14 cellular contexts compared by ENCODE assay signal in the genomic region with DNA sequence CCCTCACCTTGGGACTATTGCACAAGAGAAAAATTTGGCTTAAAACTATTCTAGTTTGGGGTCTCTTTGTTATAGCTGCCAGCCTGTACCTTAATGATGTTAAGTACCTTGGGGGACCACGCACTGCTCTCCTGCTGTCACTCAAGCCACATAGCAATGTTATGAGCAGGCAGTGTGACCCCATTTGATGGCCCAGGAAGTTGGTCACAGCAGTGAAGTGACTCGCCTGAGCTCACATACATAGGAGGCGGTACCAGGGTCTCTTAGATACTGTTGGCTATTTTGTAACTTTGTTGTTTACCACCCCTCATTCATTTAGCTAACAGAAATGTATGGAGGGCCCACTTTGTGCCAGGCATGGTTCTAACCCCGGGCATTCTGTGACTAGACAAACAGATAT. TPM values are rescaled to one million over a fixed set of nuclear protein-coding genes. Genes with fewer than 3 reads are reported as not detected.
DNase-seq lines count a peak whose midpoint lies in the region; ATAC-seq and TF ChIP-seq lines count a peak whose summit lies in the region.
"Had no signal": no experiment of that assay in that cellular context is flagged by ENCODE, and none has a peak within 500 bp of the region (broad histone marks: within the 10 kb centered on the region; RNA-seq: fewer than 3 reads in every experiment).

No MANE protein-coding gene starts in this region.

- no peaks in the 10 kb centered on the region for H3K36me3 ChIP-seq in ascending aorta

- H3K4me3 ChIP-seq in ascending aorta: no peak overlapping the region

- DNase-seq in ELR (ENCODE audit: low read depth) (peak; percentile 39), M059J (ENCODE audit: low read depth) (peak; percentile 56), RKO (ENCODE audit: low spot score) (peak; percentile 10), kidney tubule cell (ENCODE audit: low spot score) (peak; percentile 63), ascending aorta (ENCODE audit: low spot score in 2 of 2) (no peak), NCI-H1930 (lab: John Stamatoyannopoulos, UW) (no peak)
- DNase-seq: CD8-positive, alpha-beta T cell; COR-L47; DMS153; DMS79 treated with DMSO at 0.1 percent for 48 hours had no signal

- peaks cover 5 to 6% of the 10 kb centered on the region in 2 donors for H3K4me1 ChIP-seq in ascending aorta

- no peak for TF ChIP-seq CTCF in ascending aorta (IDR thresholded peaks at IDR 0.05)

- ATAC-seq in HG03439 (IDR thresholded peaks at IDR 0.05; ENCODE audit: unreplicated experiment): no peak
- ATAC-seq in HG02759 (IDR thresholded peaks at IDR 0.05; ENCODE audit: unreplicated experiment): no peak
- ATAC-seq: CD8-positive, alpha-beta T cell had no signal

- no peaks in the 10 kb centered on the region for H3K9me3 ChIP-seq in ascending aorta

- intact Hi-C loops in ascending aorta (cut with DNase I): no loop called here

- H3K27me3 ChIP-seq in ascending aorta: no peaks in the 10 kb centered on the region

- H3K27ac ChIP-seq in ascending aorta: no peak overlapping the region

RNA-seq across cellular contexts. Expression of gene KCNG4, which starts 16.4 kb away (rescaled TPM):
- not detected in 2 replicates for total RNA-seq in M059J (2014; rRNA removed; shearing (Covaris generic))
- total RNA-seq in ascending aorta: not detected
- total RNA-seq: A673; CD8-positive, alpha-beta T cell; HT1080 had no signal

RNA-seq across cellular contexts. Expression of gene ADAD2, which starts 32.5 kb away (rescaled TPM):
- not detected in 2 replicates for total RNA-seq in M059J (2014; rRNA removed; shearing (Covaris generic))
- not detected for total RNA-seq in ascending aorta
- total RNA-seq: A673; CD8-positive, alpha-beta T cell; HT1080 had no signal

RNA-seq across cellular contexts. Expression of gene TAF1C, which starts 36.6 kb away (rescaled TPM):
- total RNA-seq in M059J (2014; rRNA removed; shearing (Covaris generic)): 15.1 and 23.4 TPM in 2 replicates
- 151 TPM for total RNA-seq in ascending aorta

Comparison
In these comparisons a context has a peak if more than half of its experiments do, and no peak if none do; other contexts are left out.
1. DNase-seq: peak in ELR (single experiment), M059J (single experiment), RKO (single experiment) and kidney tubule cell (single experiment); none in ascending aorta (0 of 2) and NCI-H1930 (0 of 2).